ENCODE assay signal across 9 cellular contexts in genomic region chr22:23763579-23764331, GRCh38. TPM values are rescaled to one million over a fixed set of nuclear protein-coding genes. Genes with fewer than 3 reads are reported as not detected.
DNase-seq lines count a peak whose midpoint lies in the region; ATAC-seq and TF ChIP-seq lines count a peak whose summit lies in the region.
"Had no signal": no experiment of that assay in that cellular context is flagged by ENCODE, and none has a peak within 500 bp of the region (broad histone marks: within the 10 kb centered on the region; RNA-seq: fewer than 3 reads in every experiment).

No MANE protein-coding gene starts in this region.

- TF ChIP-seq POLR2A in suprapubic skin (IDR thresholded peaks at IDR 0.05) = no peak

- no peaks in the 10 kb centered on the region for H3K9me3 Mint-ChIP-seq in activated T-helper 17 cell treated with anti-CD3 and anti-CD28 coated beads, Interleukin-2, amount 50 U/mL, for 72 hours

- no peak for TF ChIP-seq EP300 in suprapubic skin (IDR thresholded peaks at IDR 0.05)

- no peaks in the 10 kb centered on the region for H3K36me3 Mint-ChIP-seq in activated T-helper 17 cell treated with anti-CD3 and anti-CD28 coated beads, Interleukin-2, amount 50 U/mL, for 72 hours (ENCODE audit: low read depth)

- H3K27me3 Mint-ChIP-seq in activated T-helper 17 cell treated with anti-CD3 and anti-CD28 coated beads, Interleukin-2, amount 50 U/mL, for 72 hours = no peaks in the 10 kb centered on the region

- peak overlapping the region; percentile 37 for H3K4me3 ChIP-seq in lower lobe of right lung
- H3K4me3 ChIP-seq in suprapubic skin = peak overlapping the region; percentile 19

- intact Hi-C loops in lower lobe of right lung (cut with DNase I) = no loop called here

- DNase-seq in lower lobe of right lung (peak; percentile 73), suprapubic skin (ENCODE audit: low spot score in 2 of 2) (no peak), epidermal melanocyte (ENCODE audit: insufficient read length, low spot score) (no peak), HK-2 (ENCODE audit: unreplicated experiment) (no peak)

- H3K4me3 Mint-ChIP-seq in activated T-helper 17 cell treated with anti-CD3 and anti-CD28 coated beads, Interleukin-2, amount 50 U/mL, for 72 hours = peak overlapping the region; percentile 52

- H3K9me3 ChIP-seq in KOPT-K1 (ENCODE audit: insufficient read depth, low read length, poor library complexity, severe bottlenecking) (no peaks in the 10 kb centered on the region), lower lobe of right lung (no peaks in the 10 kb centered on the region), suprapubic skin (no peaks in the 10 kb centered on the region)

- H3K4me1 ChIP-seq in lower lobe of right lung (peaks cover 33% of the 10 kb centered on the region), suprapubic skin (peaks cover 43% of the 10 kb centered on the region)

- H3K27me3 ChIP-seq in lower lobe of right lung (ENCODE audit: low read depth) (no peaks in the 10 kb centered on the region), suprapubic skin (no peaks in the 10 kb centered on the region)

- ATAC-seq in activated T-helper 17 cell treated with anti-CD3 and anti-CD28 coated beads, Interleukin-2, amount 50 U/mL, for 72 hours (replicated peaks) = peak; percentile 34
- ATAC-seq in lower lobe of right lung = no peak
- ATAC-seq in GM19463 (IDR thresholded peaks at IDR 0.05; ENCODE audit: unreplicated experiment) = no peak
- ATAC-seq in HG03469 (IDR thresholded peaks at IDR 0.05; ENCODE audit: unreplicated experiment) = no peak

- no peak for TF ChIP-seq CTCF in lower lobe of right lung (IDR thresholded peaks at IDR 0.05)
- TF ChIP-seq CTCF in suprapubic skin (IDR thresholded peaks at IDR 0.05) = no peak

- no peaks in the 10 kb centered on the region for H3K4me1 Mint-ChIP-seq in activated T-helper 17 cell treated with anti-CD3 and anti-CD28 coated beads, Interleukin-2, amount 50 U/mL, for 72 hours

- WGBS in suprapubic skin = 46% methylated on average over 23 of the region's 23 CpGs

- H3K36me3 ChIP-seq in KOPT-K1 (ENCODE audit: insufficient read depth, low read length) (peaks cover 17% of the 10 kb centered on the region; the same call in 1 of the 2 replicates), lower lobe of right lung (no peaks in the 10 kb centered on the region), suprapubic skin (peaks cover 2% of the 10 kb centered on the region)

- no peak overlapping the region for H3K27ac Mint-ChIP-seq in activated T-helper 17 cell treated with anti-CD3 and anti-CD28 coated beads, Interleukin-2, amount 50 U/mL, for 72 hours

- H3K27ac ChIP-seq in KOPT-K1 (ENCODE audit: low read depth, low read length, poor library complexity, severe bottlenecking) (peak overlapping the region; percentile 73), lower lobe of right lung (no peak overlapping the region), suprapubic skin (no peak overlapping the region)

RNA-seq across cellular contexts. Expression of gene C22orf15, which starts 1.0 kb away (rescaled TPM):
- total RNA-seq in activated T-helper 17 cell treated with anti-CD3 and anti-CD28 coated beads, Interleukin-2, amount 50 U/mL, for 72 hours = not detected
- 5.9 TPM for total RNA-seq in lower lobe of right lung
- not detected for total RNA-seq in suprapubic skin
- total RNA-seq: progenitor cell of endocrine pancreas had no signal

RNA-seq across cellular contexts. Expression of gene CHCHD10, which starts 4.0 kb away (rescaled TPM):
- 100 to 1,000 TPM in 1 of 2 donors, 10 to 100 TPM in 1; 49.6 to 104 TPM for total RNA-seq in activated T-helper 17 cell treated with anti-CD3 and anti-CD28 coated beads, Interleukin-2, amount 50 U/mL, for 72 hours
- 114 TPM for total RNA-seq in lower lobe of right lung
- total RNA-seq in suprapubic skin = 10 to 100 TPM; 26.7 to 46.4 (median 32.2) TPM

RNA-seq across cellular contexts. Expression of gene MMP11, which starts 8.9 kb away (rescaled TPM):
- total RNA-seq in activated T-helper 17 cell treated with anti-CD3 and anti-CD28 coated beads, Interleukin-2, amount 50 U/mL, for 72 hours = under 1 TPM; 0.45 to 0.50 TPM
- total RNA-seq in lower lobe of right lung = 1.9 TPM
- total RNA-seq in suprapubic skin = 1 to 10 TPM in 2 of 4 donors, under 1 TPM in 1, not detected in 1; 0.60 to 3.9 (median 2.1) TPM

RNA-seq across cellular contexts. Expression of gene VPREB3, which starts 9.5 kb away (rescaled TPM):
- not detected for total RNA-seq in activated T-helper 17 cell treated with anti-CD3 and anti-CD28 coated beads, Interleukin-2, amount 50 U/mL, for 72 hours
- not detected for total RNA-seq in lower lobe of right lung
- not detected for total RNA-seq in suprapubic skin
- total RNA-seq: progenitor cell of endocrine pancreas had no signal

RNA-seq across cellular contexts. Expression of gene ZNF70, which starts 12.8 kb away (rescaled TPM):
- 1 to 10 TPM in 1 of 2 donors, under 1 TPM in 1; 0.82 to 1.1 TPM for total RNA-seq in activated T-helper 17 cell treated with anti-CD3 and anti-CD28 coated beads, Interleukin-2, amount 50 U/mL, for 72 hours
- 5.7 TPM for total RNA-seq in lower lobe of right lung
- total RNA-seq in suprapubic skin = 1 to 10 TPM; 1.7 to 5.1 (median 3.1) TPM
